Comparison of ENCODE assay signal across 11 cellular contexts in the genomic region with DNA sequence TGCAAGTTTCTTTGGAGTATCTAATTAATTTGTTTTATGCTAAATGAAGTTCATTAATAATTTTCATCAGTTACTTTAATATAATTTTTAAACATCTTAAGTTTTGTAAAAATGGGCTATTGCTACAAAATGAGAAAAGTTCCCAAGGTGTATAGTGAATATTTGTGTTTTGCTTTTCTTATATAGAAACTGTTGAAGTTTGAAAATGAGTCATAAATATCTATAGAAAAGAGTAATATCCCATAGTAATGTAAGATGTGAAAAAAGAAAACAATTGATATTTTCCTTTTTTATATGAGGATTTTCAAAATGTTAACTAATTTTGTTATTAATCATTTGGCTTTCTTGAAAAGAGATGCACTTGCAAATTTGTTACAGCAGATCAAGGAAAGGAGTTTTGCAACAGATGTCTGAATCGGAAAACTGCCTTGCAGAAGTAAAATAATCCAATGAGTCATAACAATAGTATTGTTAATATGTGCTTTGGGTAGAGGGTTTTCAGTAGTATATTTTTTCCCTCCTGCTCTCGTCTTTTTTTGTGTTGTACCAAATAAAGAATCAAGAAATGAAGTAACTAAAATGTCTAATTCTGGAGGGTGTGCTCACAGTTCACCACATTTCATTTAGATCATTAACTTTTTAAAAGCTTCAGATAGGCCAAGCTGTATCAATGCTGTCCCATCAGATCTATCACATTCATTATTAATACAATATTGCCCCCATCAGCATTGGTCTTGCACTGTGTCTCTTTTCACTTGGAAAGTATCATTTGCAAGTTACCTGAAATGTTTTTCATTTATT. TPM values are rescaled to one million over a fixed set of nuclear protein-coding genes. Genes with fewer than 3 reads are reported as not detected.
A peak's percentile ranks its signal among the peaks of the same experiment; 100 is the strongest.
DNase-seq lines count a peak whose midpoint lies in the region; ATAC-seq and TF ChIP-seq lines count a peak whose summit lies in the region.
"Had no signal": no experiment of that assay in that cellular context is flagged by ENCODE, and none has a peak within 500 bp of the region (broad histone marks: within the 10 kb centered on the region; RNA-seq: fewer than 3 reads in every experiment).

No MANE protein-coding gene starts in this region.

- H3K36me3 ChIP-seq in left ventricle myocardium inferior (peaks cover 17% of the 10 kb centered on the region), RWPE2 (ENCODE audit: low read depth) (no peaks in the 10 kb centered on the region), ovary (no peaks in the 10 kb centered on the region)
- H3K36me3 ChIP-seq: BLaER1 treated with 17β-estradiol and CSF1 and Interleukin-3, amounts not matched to agents 10 nM and 100 nM had no signal

- TF ChIP-seq POLR2A in ovary (IDR thresholded peaks at IDR 0.05): no peak

- intact Hi-C loops in left ventricle myocardium inferior (cut with micrococcal nuclease): no loop called here
- intact Hi-C loops in left cardiac atrium (cut with DNase I): no loop called here
- intact Hi-C loops in ovary (cut with DNase I): no loop called here

- TF ChIP-seq EP300 in ovary (IDR thresholded peaks at IDR 0.05): no peak

- H3K4me1 ChIP-seq in left ventricle myocardium inferior (peaks cover 5% of the 10 kb centered on the region), RWPE2 (ENCODE audit: insufficient read depth, poor library complexity, severe bottlenecking) (peaks cover 7% of the 10 kb centered on the region), ovary (ENCODE audit: insufficient read depth) (no peaks in the 10 kb centered on the region)

- H3K9me3 ChIP-seq in left ventricle myocardium inferior (replicated peaks): no peaks in the 10 kb centered on the region
- no peaks in the 10 kb centered on the region for H3K9me3 ChIP-seq in RWPE2 (ENCODE audit: severe bottlenecking)
- no peaks in the 10 kb centered on the region for H3K9me3 ChIP-seq in ovary
- H3K9me3 ChIP-seq: BLaER1 treated with 17β-estradiol and CSF1 and Interleukin-3, amounts not matched to agents 10 nM and 100 nM had no signal

- H3K4me1 Mint-ChIP-seq in stimulated activated memory B cell treated with anti-CD40 and anti-IgM and Interleukin-4, amounts not matched to agents 10 μg/mL and 1 μg/mL and 100 μg/mL, for 72 hours: no peaks in the 10 kb centered on the region

- H3K9me3 Mint-ChIP-seq in stimulated activated memory B cell treated with anti-CD40 and anti-IgM and Interleukin-4, amounts not matched to agents 10 μg/mL and 1 μg/mL and 100 μg/mL, for 72 hours: no peaks in the 10 kb centered on the region

- H3K27me3 ChIP-seq in left ventricle myocardium inferior (ENCODE audit: low read depth) (no peaks in the 10 kb centered on the region), RWPE2 (ENCODE audit: insufficient read depth, poor library complexity, severe bottlenecking) (no peaks in the 10 kb centered on the region), ovary (no peaks in the 10 kb centered on the region)
- H3K27me3 ChIP-seq: BLaER1 treated with 17β-estradiol and CSF1 and Interleukin-3, amounts not matched to agents 10 nM and 100 nM had no signal

- 3 to 9% (median 7%) methylated on average over 2 of the region's 2 CpGs for WGBS in ovary, 3 donors

- no peak for DNase-seq in left ventricle myocardium inferior
- DNase-seq in left cardiac atrium: no peak
- DNase-seq in RWPE2 (ENCODE audit: low spot score): no peak
- no peak for DNase-seq in activated CD4-positive, CD25-positive, alpha-beta regulatory T cell treated with anti-CD3 and anti-CD28 coated beads, Interleukin-2, amount 50 U/mL, for 72 hours
- no peak for DNase-seq in effector CD8-positive, alpha-beta T cell (lab: John Stamatoyannopoulos, UW)
- DNase-seq in ovary: no peak
- DNase-seq: kidney, NCI-H1694 had no signal

- no peak overlapping the region for H3K27ac Mint-ChIP-seq in stimulated activated memory B cell treated with anti-CD40 and anti-IgM and Interleukin-4, amounts not matched to agents 10 μg/mL and 1 μg/mL and 100 μg/mL, for 72 hours

- no peak overlapping the region for H3K27ac ChIP-seq in left ventricle myocardium inferior (replicated peaks)
- H3K27ac ChIP-seq in RWPE2 (ENCODE audit: poor library complexity, severe bottlenecking): no peak overlapping the region
- no peak overlapping the region for H3K27ac ChIP-seq in ovary
- H3K27ac ChIP-seq: BLaER1 treated with 17β-estradiol and CSF1 and Interleukin-3, amounts not matched to agents 10 nM and 100 nM had no signal

- no peaks in the 10 kb centered on the region for H3K27me3 Mint-ChIP-seq in stimulated activated memory B cell treated with anti-CD40 and anti-IgM and Interleukin-4, amounts not matched to agents 10 μg/mL and 1 μg/mL and 100 μg/mL, for 72 hours

- H3K36me3 Mint-ChIP-seq in stimulated activated memory B cell treated with anti-CD40 and anti-IgM and Interleukin-4, amounts not matched to agents 10 μg/mL and 1 μg/mL and 100 μg/mL, for 72 hours: no peaks in the 10 kb centered on the region

- TF ChIP-seq CTCF in left ventricle myocardium inferior (IDR thresholded peaks at IDR 0.05; ENCODE audit: borderline replicate concordance) (peak; percentile 27), RWPE2 (IDR thresholded peaks at IDR 0.05; ENCODE audit: poor library complexity, severe bottlenecking) (peak; percentile 48), ovary (IDR thresholded peaks at IDR 0.05) (no peak)

- no peak overlapping the region for H3K4me3 ChIP-seq in left ventricle myocardium inferior
- no peak overlapping the region for H3K4me3 ChIP-seq in RWPE2 (ENCODE audit: severe bottlenecking)
- no peak overlapping the region for H3K4me3 ChIP-seq in ovary
- H3K4me3 ChIP-seq: BLaER1 treated with 17β-estradiol and CSF1 and Interleukin-3, amounts not matched to agents 10 nM and 100 nM had no signal

- no peak for ATAC-seq in left cardiac atrium
- peak; percentile 76 for ATAC-seq in HG02884 (IDR thresholded peaks at IDR 0.05; ENCODE audit: unreplicated experiment)
- peak; percentile 81 for ATAC-seq in RWPE2 (ENCODE audit: low read depth)
- peak; percentile 60 for ATAC-seq in stimulated activated memory B cell treated with anti-CD40 and anti-IgM and Interleukin-4, amounts not matched to agents 10 μg/mL and 1 μg/mL and 100 μg/mL, for 72 hours

- no peak overlapping the region for H3K4me3 Mint-ChIP-seq in stimulated activated memory B cell treated with anti-CD40 and anti-IgM and Interleukin-4, amounts not matched to agents 10 μg/mL and 1 μg/mL and 100 μg/mL, for 72 hours

RNA-seq across cellular contexts. Expression of a gene that starts 15.5 kb away (rescaled TPM):
- 11.4 TPM for total RNA-seq in left ventricle myocardium inferior
- total RNA-seq in left cardiac atrium: 10 to 100 TPM in 1 of 2 donors, 1 to 10 TPM in 1; 5.9 to 10.5 TPM
- total RNA-seq in ovary: 1 to 10 TPM; 2.7 to 5.5 (median 3.8) TPM
- 1 to 10 TPM; 1.4 to 3.4 TPM for polyA plus RNA-seq in ovary

RNA-seq across cellular contexts. Expression of a gene that starts 30.2 kb away (rescaled TPM):
- total RNA-seq in left ventricle myocardium inferior (7.9 TPM), left cardiac atrium (1 to 10 TPM; 8.5 to 9.7 TPM), ovary (10 to 100 TPM; 15.2 to 28.5 (median 19.7) TPM)
- 10 to 100 TPM; 12.2 to 14.2 TPM for polyA plus RNA-seq in ovary

RNA-seq across cellular contexts. Expression of a gene that starts 55.8 kb away (rescaled TPM):
- total RNA-seq in left ventricle myocardium inferior (142 TPM), left cardiac atrium (100 to 1,000 TPM; 104 to 132 TPM), ovary (100 to 1,000 TPM in 5 of 7 donors, 10 to 100 TPM in 2; 78.7 to 122 (median 109) TPM)
- 10 to 100 TPM; 59.9 to 66.3 TPM for polyA plus RNA-seq in ovary

Comparison
In these comparisons a context has a peak if more than half of its experiments do, and no peak if none do; other contexts are left out.
1. CTCF ChIP-seq: peak in left ventricle myocardium inferior (single experiment) and RWPE2 (single experiment); none in ovary (0 of 3).
2. ATAC-seq: peak in HG02884 (single experiment), RWPE2 (single experiment) and stimulated activated memory B cell treated with anti-CD40 and anti-IgM and Interleukin-4, amounts not matched to agents 10 μg/mL and 1 μg/mL and 100 μg/mL, for 72 hours (single experiment); none in left cardiac atrium (0 of 2).